Comparison of ENCODE assay signal across 8 cellular contexts in the genomic region with DNA sequence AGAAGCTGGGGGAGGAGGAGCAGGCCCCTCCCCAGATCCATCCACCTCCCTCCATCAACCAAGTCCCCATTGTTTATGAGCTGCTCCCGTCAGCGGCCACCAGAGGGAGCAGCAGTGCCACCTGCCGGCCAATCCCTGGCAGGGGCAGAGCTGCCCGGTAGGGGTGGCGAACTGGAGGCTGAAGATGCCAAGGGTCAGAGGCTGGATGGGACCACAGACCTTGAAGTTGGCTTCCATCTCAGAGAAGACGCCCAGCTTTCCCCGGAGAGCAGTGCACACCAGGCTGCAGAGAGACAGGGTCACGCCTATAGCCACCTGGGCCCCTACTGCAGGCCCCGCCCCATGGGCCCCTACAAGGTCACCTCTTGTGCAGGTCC. TPM values are rescaled to one million over a fixed set of nuclear protein-coding genes. Genes with fewer than 3 reads are reported as not detected.
A peak's percentile ranks its signal among the peaks of the same experiment; 100 is the strongest.
DNase-seq lines count a peak whose midpoint lies in the region; ATAC-seq and TF ChIP-seq lines count a peak whose summit lies in the region.

No MANE protein-coding gene starts in this region.

- no peak overlapping the region for H3K27ac ChIP-seq in upper lobe of right lung

- H3K9me3 ChIP-seq in upper lobe of right lung: no peaks in the 10 kb centered on the region

- intact Hi-C loops in upper lobe of right lung (cut with DNase I): loop anchor here (5.0 kb wide), 1 partner anchor 103 kb away; no protein-coding TSS in a partner anchor

- TF ChIP-seq CTCF in LNCaP clone FGC (IDR thresholded peaks at IDR 0.05; ENCODE audit: control insufficient read depth, extremely low read depth, insufficient read depth) (peak; percentile 100), osteocyte (IDR thresholded peaks at IDR 0.05) (peak; percentile 99), upper lobe of right lung (IDR thresholded peaks at IDR 0.05) (peak; percentile 99)

- no peaks in the 10 kb centered on the region for H3K9me3 Mint-ChIP-seq in osteocyte (ENCODE audit: unreplicated experiment)

- DNase-seq in Daoy (ENCODE audit: low read depth) (peak; percentile 77), LNCaP clone FGC (ENCODE audit: low read depth) (peak; percentile 37), SHP77 (lab: John Stamatoyannopoulos, UW) (peak; percentile 57 to 64), foreskin melanocyte (peak; percentile 57), osteocyte (ENCODE audit: extremely low spot score, unreplicated experiment) (peak; percentile 94), upper lobe of right lung (peak; percentile 90)
- peak; percentile 94 for DNase-seq in activated effector memory CD4-positive, alpha-beta T cell treated with anti-CD3 and anti-CD28 coated beads, Interleukin-2, amount 50 U/mL, for 16 hours

- H3K27me3 ChIP-seq in upper lobe of right lung: no peaks in the 10 kb centered on the region

- no peaks in the 10 kb centered on the region for H3K27me3 Mint-ChIP-seq in osteocyte (ENCODE audit: unreplicated experiment)

- H3K4me1 Mint-ChIP-seq in osteocyte (ENCODE audit: unreplicated experiment): peaks cover 36% of the 10 kb centered on the region

- H3K36me3 ChIP-seq in upper lobe of right lung: peaks cover 38% of the 10 kb centered on the region

- peaks cover 23% of the 10 kb centered on the region for H3K36me3 Mint-ChIP-seq in osteocyte (ENCODE audit: unreplicated experiment)

- peak overlapping the region; percentile 82 for H3K27ac Mint-ChIP-seq in osteocyte (ENCODE audit: unreplicated experiment)

- ATAC-seq in upper lobe of right lung (peak; percentile 64), GM18907 (IDR thresholded peaks at IDR 0.05; ENCODE audit: unreplicated experiment) (no peak)

- H3K4me3 ChIP-seq in LNCaP clone FGC (ENCODE audit: low read depth, low read length): no peak overlapping the region
- no peak overlapping the region for H3K4me3 ChIP-seq in upper lobe of right lung

- H3K4me3 Mint-ChIP-seq in osteocyte (ENCODE audit: unreplicated experiment): no peak overlapping the region

- peaks cover 20% of the 10 kb centered on the region for H3K4me1 ChIP-seq in upper lobe of right lung

RNA-seq across cellular contexts. Expression of gene FIBP, which starts 3.6 kb away (rescaled TPM):
- 104 and 124 TPM in 2 replicates for total RNA-seq in Daoy (2014; rRNA removed; shearing (Covaris generic))
- total RNA-seq in osteocyte (92.4 and 92.8 TPM in 2 replicates), upper lobe of right lung (35.5 TPM)

RNA-seq across cellular contexts. Expression of gene CTSW, which starts 5.1 kb away (rescaled TPM):
- total RNA-seq in Daoy (2014; rRNA removed; shearing (Covaris generic)): 0.11 TPM in 1 of 2 replicates, not detected in the other
- total RNA-seq in osteocyte: not detected in 2 replicates
- 17.2 TPM for total RNA-seq in upper lobe of right lung

RNA-seq across cellular contexts. Expression of gene CCDC85B, which starts 5.8 kb away (rescaled TPM):
- 43.7 and 61.0 TPM in 2 replicates for total RNA-seq in Daoy (2014; rRNA removed; shearing (Covaris generic))
- total RNA-seq in osteocyte (35.2 and 39.0 TPM in 2 replicates), upper lobe of right lung (36.4 TPM)

RNA-seq across cellular contexts. Expression of gene EFEMP2, which starts 12.1 kb away (rescaled TPM):
- 7.1 and 7.4 TPM in 2 replicates for total RNA-seq in Daoy (2014; rRNA removed; shearing (Covaris generic))
- total RNA-seq in osteocyte (130 and 131 TPM in 2 replicates), upper lobe of right lung (62.0 TPM)

RNA-seq across cellular contexts. Expression of gene FOSL1, which starts 15.5 kb away (rescaled TPM):
- 54.0 and 59.3 TPM in 2 replicates for total RNA-seq in Daoy (2014; rRNA removed; shearing (Covaris generic))
- total RNA-seq in osteocyte (37.2 and 38.0 TPM in 2 replicates), upper lobe of right lung (3.9 TPM)

Comparison
In these comparisons a context has a peak if more than half of its experiments do, and no peak if none do; other contexts are left out.
1. DNase-seq: peak in every context shown above with its lines; median percentile 94 in activated effector memory CD4-positive, alpha-beta T cell treated with anti-CD3 and anti-CD28 coated beads, Interleukin-2, amount 50 U/mL, for 16 hours; 94 in osteocyte; 90 in upper lobe of right lung; 77 in Daoy; 60 in SHP77; 57 in foreskin melanocyte; 37 in LNCaP clone FGC.
2. RNA of gene CTSW, which starts 5.1 kb away (total RNA-seq): 17.2 TPM in upper lobe of right lung (single experiment); 0.11 TPM in Daoy and not detected in osteocyte; every median in the first group is over 10 times any median in the second.
3. Peak in every context shown above with its lines, with median percentiles within 50 percentile points of each other: CTCF ChIP-seq.